ENCODE assay signal across 1 cellular context in genomic region chr16:73014768-73015167, GRCh38.
TF ChIP-seq lines count a peak whose summit lies in the region.

No MANE protein-coding gene starts in this region.

TF ChIP-seq in endothelial cell of umbilical vein, 7 proteins besides CTCF, POLR2A, EP300 and RAD21:
- no peak for TF ChIP-seq MAX (IDR thresholded peaks at IDR 0.05; ENCODE audit: insufficient read depth, insufficient read length)
